In genomic region chr7:134458341-134458805, GRCh38 we compare ENCODE assay signal across 8 cellular contexts. TPM values are rescaled to one million over a fixed set of nuclear protein-coding genes. Genes with fewer than 3 reads are reported as not detected.
DNase-seq lines count a peak whose midpoint lies in the region; ATAC-seq, FAIRE-seq and TF ChIP-seq lines count a peak whose summit lies in the region.

No MANE protein-coding gene starts in this region.

- DNase-seq in A673 (ENCODE audit: low spot score): peak; percentile 61
- peak; percentile 20 for DNase-seq in GM18507 (ENCODE audit: extremely low spot score, insufficient read length, low read depth)
- DNase-seq in NCI-H748 treated with DMSO at 0.1 percent for 48 hours (lab: John Stamatoyannopoulos, UW): peak; percentile 27
- DNase-seq in activated T-cell treated with anti-CD3 and anti-CD28 coated beads for 24 hours (ENCODE audit: low read depth): peak; percentile 40
- peak; percentile 61 to 68 for DNase-seq in erythroblast (lab: John Stamatoyannopoulos, UW)
- DNase-seq in myocyte (ENCODE audit: low read depth): peak; percentile 84

- CTCF ChIA-PET in A673 (lab: Charles Lee): no interaction called here

- intact Hi-C loops in A673 (cut with micrococcal nuclease; ENCODE audit: unreplicated experiment): no loop called here

- peaks cover 5% of the 10 kb centered on the region for H3K4me1 ChIP-seq in A673 (ENCODE audit: insufficient read depth, low read length, poor library complexity, severe bottlenecking)

- no TSS peak for BruUV-seq in A673 (replicated peaks; lab: Mats Ljungman, UMichigan)

- peak; percentile 49 for FAIRE-seq in GM18507 (lab: Jason Lieb, UNC)

- H3K9me3 Mint-ChIP-seq in stimulated activated memory B cell treated with anti-CD40 and anti-IgM and Interleukin-4, amounts not matched to agents 10 μg/mL and 1 μg/mL and 100 μg/mL, for 72 hours: no peaks in the 10 kb centered on the region

- peaks cover 12% of the 10 kb centered on the region for H3K36me3 Mint-ChIP-seq in stimulated activated memory B cell treated with anti-CD40 and anti-IgM and Interleukin-4, amounts not matched to agents 10 μg/mL and 1 μg/mL and 100 μg/mL, for 72 hours

- peak overlapping the region; percentile 88 for H3K4me3 Mint-ChIP-seq in stimulated activated memory B cell treated with anti-CD40 and anti-IgM and Interleukin-4, amounts not matched to agents 10 μg/mL and 1 μg/mL and 100 μg/mL, for 72 hours

- peak overlapping the region; percentile 85 for H3K4me3 ChIP-seq in A673 (ENCODE audit: low read depth, low read length, poor library complexity, severe bottlenecking)

- H3K4me1 Mint-ChIP-seq in stimulated activated memory B cell treated with anti-CD40 and anti-IgM and Interleukin-4, amounts not matched to agents 10 μg/mL and 1 μg/mL and 100 μg/mL, for 72 hours: peaks cover 49% of the 10 kb centered on the region

- peak overlapping the region; percentile 86 for H3K27ac Mint-ChIP-seq in stimulated activated memory B cell treated with anti-CD40 and anti-IgM and Interleukin-4, amounts not matched to agents 10 μg/mL and 1 μg/mL and 100 μg/mL, for 72 hours

- no peaks in the 10 kb centered on the region for H3K36me3 ChIP-seq in A673 (ENCODE audit: insufficient read depth, low read length, poor library complexity, severe bottlenecking)

- H3K27me3 ChIP-seq in A673 (replicated peaks; ENCODE audit: insufficient read depth, low read depth, low read length, poor library complexity): no peaks in the 10 kb centered on the region

- no peaks in the 10 kb centered on the region for H3K9me3 ChIP-seq in A673 (ENCODE audit: low read depth, low read length, poor library complexity, severe bottlenecking)

- no peak for TF ChIP-seq POLR2A in erythroblast (IDR thresholded peaks at IDR 0.05; ENCODE audit: low read length)

- H3K27me3 Mint-ChIP-seq in stimulated activated memory B cell treated with anti-CD40 and anti-IgM and Interleukin-4, amounts not matched to agents 10 μg/mL and 1 μg/mL and 100 μg/mL, for 72 hours: no peaks in the 10 kb centered on the region

- POLR2A ChIA-PET in A673 (lab: Charles Lee; ENCODE audit: low non-redundant PET): no interaction called here

- peak; percentile 50 for ATAC-seq in HG02981 (IDR thresholded peaks at IDR 0.05; ENCODE audit: unreplicated experiment)
- peak; percentile 81 for ATAC-seq in stimulated activated memory B cell treated with anti-CD40 and anti-IgM and Interleukin-4, amounts not matched to agents 10 μg/mL and 1 μg/mL and 100 μg/mL, for 72 hours

- peak; percentile 46; the same call in 1 of the 2 replicates for TF ChIP-seq CTCF in A673 (conservative IDR thresholded peaks at IDR 0.05; ENCODE audit: low read depth, low read length)

- H3K27ac ChIP-seq in A673 (ENCODE audit: low read depth, low read length, poor library complexity, severe bottlenecking): peak overlapping the region; percentile 65

RNA-seq across cellular contexts. Expression of gene AKR1B1, which starts 0.5 kb away (rescaled TPM):
- total RNA-seq in A673 (2021) (104 and 111 TPM in 2 replicates), myocyte (151 and 157 TPM in 2 replicates)
- polyA plus RNA-seq in myocyte (2012): 239 TPM

Comparison
In these comparisons a context has a peak if more than half of its experiments do, and no peak if none do; other contexts are left out.
1. Peak in every context shown above with its lines: DNase-seq, ATAC-seq, H3K4me3 ChIP-seq and H3K27ac ChIP-seq.
2. DNase-seq: peak in every context shown above with its lines; median percentile 84 in myocyte; 64 in erythroblast; 61 in A673; 40 in activated T-cell treated with anti-CD3 and anti-CD28 coated beads for 24 hours; 27 in NCI-H748 treated with DMSO at 0.1 percent for 48 hours; 20 in GM18507.